ENCODE assay signal across 1 cellular context in genomic region chr17:4143563-4144410, GRCh38.
TF ChIP-seq lines count a peak whose summit lies in the region.

No MANE protein-coding gene starts in this region.

TF ChIP-seq in GM12878, 131 proteins besides CTCF, POLR2A, EP300 and RAD21 (continued from another document):
- TF ChIP-seq, protein P1, sequence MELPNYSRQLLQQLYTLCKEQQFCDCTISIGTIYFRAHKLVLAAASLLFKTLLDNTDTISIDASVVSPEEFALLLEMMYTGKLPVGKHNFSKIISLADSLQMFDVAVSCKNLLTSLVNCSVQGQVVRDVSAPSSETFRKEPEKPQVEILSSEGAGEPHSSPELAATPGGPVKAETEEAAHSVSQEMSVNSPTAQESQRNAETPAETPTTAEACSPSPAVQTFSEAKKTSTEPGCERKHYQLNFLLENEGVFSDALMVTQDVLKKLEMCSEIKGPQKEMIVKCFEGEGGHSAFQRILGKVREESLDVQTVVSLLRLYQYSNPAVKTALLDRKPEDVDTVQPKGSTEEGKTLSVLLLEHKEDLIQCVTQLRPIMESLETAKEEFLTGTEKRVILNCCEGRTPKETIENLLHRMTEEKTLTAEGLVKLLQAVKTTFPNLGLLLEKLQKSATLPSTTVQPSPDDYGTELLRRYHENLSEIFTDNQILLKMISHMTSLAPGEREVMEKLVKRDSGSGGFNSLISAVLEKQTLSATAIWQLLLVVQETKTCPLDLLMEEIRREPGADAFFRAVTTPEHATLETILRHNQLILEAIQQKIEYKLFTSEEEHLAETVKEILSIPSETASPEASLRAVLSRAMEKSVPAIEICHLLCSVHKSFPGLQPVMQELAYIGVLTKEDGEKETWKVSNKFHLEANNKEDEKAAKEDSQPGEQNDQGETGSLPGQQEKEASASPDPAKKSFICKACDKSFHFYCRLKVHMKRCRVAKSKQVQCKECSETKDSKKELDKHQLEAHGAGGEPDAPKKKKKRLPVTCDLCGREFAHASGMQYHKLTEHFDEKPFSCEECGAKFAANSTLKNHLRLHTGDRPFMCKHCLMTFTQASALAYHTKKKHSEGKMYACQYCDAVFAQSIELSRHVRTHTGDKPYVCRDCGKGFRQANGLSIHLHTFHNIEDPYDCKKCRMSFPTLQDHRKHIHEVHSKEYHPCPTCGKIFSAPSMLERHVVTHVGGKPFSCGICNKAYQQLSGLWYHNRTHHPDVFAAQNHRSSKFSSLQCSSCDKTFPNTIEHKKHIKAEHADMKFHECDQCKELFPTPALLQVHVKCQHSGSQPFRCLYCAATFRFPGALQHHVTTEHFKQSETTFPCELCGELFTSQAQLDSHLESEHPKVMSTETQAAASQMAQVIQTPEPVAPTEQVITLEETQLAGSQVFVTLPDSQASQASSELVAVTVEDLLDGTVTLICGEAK (IDR thresholded peaks at IDR 0.05; ENCODE audit: borderline replicate concordance), result no peak
- TF ChIP-seq IKZF1 (conservative IDR thresholded peaks at IDR 0.05), result no peak; the same call in 1 of the 2 replicates
- TF ChIP-seq CHD4 (IDR thresholded peaks at IDR 0.05), result no peak
- TF ChIP-seq JUNB (IDR thresholded peaks at IDR 0.05), result no peak
- no peak for TF ChIP-seq BMI1 (IDR thresholded peaks at IDR 0.05; ENCODE audit: borderline replicate concordance)
- no peak for TF ChIP-seq FOS (IDR thresholded peaks at IDR 0.05; ENCODE audit: borderline replicate concordance, extremely low read depth, insufficient read length)
- TF ChIP-seq NR2C2 (IDR thresholded peaks at IDR 0.05; ENCODE audit: borderline replicate concordance, control insufficient read depth, insufficient read length, low read depth), result no peak
- TF ChIP-seq SMARCA5 (IDR thresholded peaks at IDR 0.05), result no peak
- TF ChIP-seq, protein P2, sequence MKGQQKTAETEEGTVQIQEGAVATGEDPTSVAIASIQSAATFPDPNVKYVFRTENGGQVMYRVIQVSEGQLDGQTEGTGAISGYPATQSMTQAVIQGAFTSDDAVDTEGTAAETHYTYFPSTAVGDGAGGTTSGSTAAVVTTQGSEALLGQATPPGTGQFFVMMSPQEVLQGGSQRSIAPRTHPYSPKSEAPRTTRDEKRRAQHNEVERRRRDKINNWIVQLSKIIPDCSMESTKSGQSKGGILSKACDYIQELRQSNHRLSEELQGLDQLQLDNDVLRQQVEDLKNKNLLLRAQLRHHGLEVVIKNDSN (IDR thresholded peaks at IDR 0.05; ENCODE audit: borderline replicate concordance, extremely low read length, insufficient read depth, low read depth, low read length), result no peak
TF ChIP-seq in GM12878: peak in this region for 41.
